12 cellular contexts compared by ENCODE assay signal in genomic region chr10:36266923-36267322, GRCh38.
"Had no signal": no experiment of that assay in that cellular context is flagged by ENCODE, and none has a peak within 500 bp of the region (broad histone marks: within the 10 kb centered on the region; RNA-seq: fewer than 3 reads in every experiment).

No MANE protein-coding gene starts in this region.

- H3K27ac ChIP-seq: uterus had no signal

- H3K36me3 ChIP-seq: uterus had no signal

- H3K4me1 ChIP-seq: uterus had no signal

- DNase-seq: activated CD4-positive, alpha-beta T cell treated with anti-CD3 and anti-CD28 coated beads, Interleukin-2, amount 10 ng/mL, durations not matched to agents 7 days and 5 days; activated CD4-positive, CD25-positive, alpha-beta regulatory T cell; activated CD8-positive, alpha-beta memory T cell treated with anti-CD3 and anti-CD28 coated beads for 24 hours; activated naive CD4-positive, alpha-beta T cell treated with anti-CD3 and anti-CD28 coated beads, Interleukin-2, amount 10 ng/mL, durations not matched to agents 7 days and 5 days; hippocampal formation; nucleus accumbens; right cardiac atrium; small intestine; uterus had no signal

- H3K4me3 ChIP-seq: uterus had no signal

- H3K27me3 ChIP-seq: uterus had no signal

- H3K36me3 Mint-ChIP-seq: activated naive CD4-positive, alpha-beta T cell treated with anti-CD3 and anti-CD28 coated beads, Interleukin-2, amount 10 ng/mL, durations not matched to agents 7 days and 5 days; natural killer cell treated with Interleukin-12 subunit alpha and Interleukin-12 subunit beta and Interleukin-15 and Interleukin-18, amount 100 ng/mL, for 72 hours had no signal

- ATAC-seq: activated T-helper 17 cell treated with anti-CD3 and anti-CD28 coated beads, Interleukin-2, amount 50 U/mL, for 72 hours; natural killer cell treated with Interleukin-12 subunit alpha and Interleukin-12 subunit beta and Interleukin-15 and Interleukin-18, amount 100 ng/mL, for 72 hours; right cardiac atrium had no signal

- H3K4me3 Mint-ChIP-seq: activated CD4-positive, alpha-beta T cell treated with anti-CD3 and anti-CD28 coated beads, Interleukin-2, amount 10 ng/mL, durations not matched to agents 7 days and 5 days; activated naive CD4-positive, alpha-beta T cell treated with anti-CD3 and anti-CD28 coated beads, Interleukin-2, amount 10 ng/mL, durations not matched to agents 7 days and 5 days; activated T-helper 17 cell treated with anti-CD3 and anti-CD28 coated beads, Interleukin-2, amount 50 U/mL, for 72 hours; central memory CD8-positive, alpha-beta T cell; natural killer cell treated with Interleukin-12 subunit alpha and Interleukin-12 subunit beta and Interleukin-15 and Interleukin-18, amount 100 ng/mL, for 72 hours had no signal

- H3K27ac Mint-ChIP-seq: activated CD4-positive, alpha-beta T cell treated with anti-CD3 and anti-CD28 coated beads, Interleukin-2, amount 10 ng/mL, durations not matched to agents 7 days and 5 days; activated naive CD4-positive, alpha-beta T cell treated with anti-CD3 and anti-CD28 coated beads, Interleukin-2, amount 10 ng/mL, durations not matched to agents 7 days and 5 days; activated T-helper 17 cell treated with anti-CD3 and anti-CD28 coated beads, Interleukin-2, amount 50 U/mL, for 72 hours; natural killer cell treated with Interleukin-12 subunit alpha and Interleukin-12 subunit beta and Interleukin-15 and Interleukin-18, amount 100 ng/mL, for 72 hours had no signal

- H3K4me1 Mint-ChIP-seq: activated CD4-positive, alpha-beta T cell treated with anti-CD3 and anti-CD28 coated beads, Interleukin-2, amount 10 ng/mL, durations not matched to agents 7 days and 5 days; activated naive CD4-positive, alpha-beta T cell treated with anti-CD3 and anti-CD28 coated beads, Interleukin-2, amount 10 ng/mL, durations not matched to agents 7 days and 5 days; activated T-helper 17 cell treated with anti-CD3 and anti-CD28 coated beads, Interleukin-2, amount 50 U/mL, for 72 hours; central memory CD8-positive, alpha-beta T cell had no signal

- H3K9me3 ChIP-seq: uterus had no signal

- H3K27me3 Mint-ChIP-seq: activated CD4-positive, alpha-beta T cell treated with anti-CD3 and anti-CD28 coated beads, Interleukin-2, amount 10 ng/mL, durations not matched to agents 7 days and 5 days; activated naive CD4-positive, alpha-beta T cell treated with anti-CD3 and anti-CD28 coated beads, Interleukin-2, amount 10 ng/mL, durations not matched to agents 7 days and 5 days; activated T-helper 17 cell treated with anti-CD3 and anti-CD28 coated beads, Interleukin-2, amount 50 U/mL, for 72 hours; central memory CD8-positive, alpha-beta T cell; natural killer cell treated with Interleukin-12 subunit alpha and Interleukin-12 subunit beta and Interleukin-15 and Interleukin-18, amount 100 ng/mL, for 72 hours had no signal
